ENCODE assay signal across 8 cellular contexts in genomic region chr19:50836543-50837195, GRCh38. TPM values are rescaled to one million over a fixed set of nuclear protein-coding genes. Genes with fewer than 3 reads are reported as not detected.
DNase-seq lines count a peak whose midpoint lies in the region; ATAC-seq, FAIRE-seq and TF ChIP-seq lines count a peak whose summit lies in the region.

No MANE protein-coding gene starts in this region.

- H3K27ac ChIP-seq in keratinocyte (ENCODE audit: control insufficient read depth, insufficient read depth, low read length) (no peak overlapping the region), thyroid gland (peak overlapping the region; percentile 61 to 96 (median 81)), gastrocnemius medialis (no peak overlapping the region)

- TF ChIP-seq POLR2A in thyroid gland (IDR thresholded peaks at IDR 0.05) (no peak), gastrocnemius medialis (IDR thresholded peaks at IDR 0.05) (no peak)

- POLR2A ChIA-PET in activated CD8-positive, alpha-beta T cell treated with anti-CD3 and anti-CD28 coated beads, Interleukin-2, amount 10 ng/mL, durations not matched to agents 7 days and 5 days (lab: Charles Lee) = no interaction called here

- H3K4me2 ChIP-seq in keratinocyte (ENCODE audit: control insufficient read depth, extremely low read depth, insufficient read depth, low read depth, low read length) = peak overlapping the region; percentile 97

- H3K9me3 Mint-ChIP-seq in activated naive CD4-positive, alpha-beta T cell treated with anti-CD3 and anti-CD28 coated beads, Interleukin-2, amount 50 U/mL, for 24 hours = peaks cover 5% of the 10 kb centered on the region
- no peaks in the 10 kb centered on the region for H3K9me3 Mint-ChIP-seq in activated CD8-positive, alpha-beta T cell treated with anti-CD3 and anti-CD28 coated beads, Interleukin-2, amount 10 ng/mL, durations not matched to agents 7 days and 5 days (ENCODE audit: insufficient read depth)

- peaks cover 39% of the 10 kb centered on the region for H3K27me3 Mint-ChIP-seq in activated naive CD4-positive, alpha-beta T cell treated with anti-CD3 and anti-CD28 coated beads, Interleukin-2, amount 50 U/mL, for 24 hours
- H3K27me3 Mint-ChIP-seq in activated CD8-positive, alpha-beta T cell treated with anti-CD3 and anti-CD28 coated beads, Interleukin-2, amount 10 ng/mL, durations not matched to agents 7 days and 5 days (ENCODE audit: low read depth) = peaks cover 22% of the 10 kb centered on the region

- no peaks in the 10 kb centered on the region for H3K79me2 ChIP-seq in keratinocyte (ENCODE audit: control insufficient read depth, insufficient read depth, low read length)

- dilution Hi-C loops in keratinocyte (cut with MboI; ENCODE audit: extremely low pct_ligation_motif_present, low sequenced_read_pairs) = no loop called here

- intact Hi-C loops in thyroid gland (cut with DNase I) (loop anchor here (5.0 kb wide), 1 partner anchor 46 kb away; no protein-coding TSS in a partner anchor), gastrocnemius medialis (cut with DNase I; ENCODE audit: low total_unique reads) (no loop called here)

- H3K9me3 ChIP-seq in keratinocyte (ENCODE audit: control insufficient read depth, low read depth, low read length) (no peaks in the 10 kb centered on the region), thyroid gland (no peaks in the 10 kb centered on the region), gastrocnemius medialis (no peaks in the 10 kb centered on the region)

- no peaks in the 10 kb centered on the region for H3K36me3 Mint-ChIP-seq in activated naive CD4-positive, alpha-beta T cell treated with anti-CD3 and anti-CD28 coated beads, Interleukin-2, amount 50 U/mL, for 24 hours
- no peaks in the 10 kb centered on the region for H3K36me3 Mint-ChIP-seq in activated CD8-positive, alpha-beta T cell treated with anti-CD3 and anti-CD28 coated beads, Interleukin-2, amount 10 ng/mL, durations not matched to agents 7 days and 5 days (ENCODE audit: low read depth)

- H3K4me3 ChIP-seq in keratinocyte (ENCODE audit: control insufficient read depth in 2 of 3, extremely low read depth in 1 of 3, insufficient read depth in 2 of 3, low read depth in 1 of 3, low read length in 3 of 3) (peak overlapping the region in 1 of 3 experiments; percentile 80), thyroid gland (replicated peaks in 1 of 3) (no peak overlapping the region), gastrocnemius medialis (no peak overlapping the region)

- no peak overlapping the region for H3K27ac Mint-ChIP-seq in activated naive CD4-positive, alpha-beta T cell treated with anti-CD3 and anti-CD28 coated beads, Interleukin-2, amount 50 U/mL, for 24 hours
- no peak overlapping the region for H3K27ac Mint-ChIP-seq in activated CD8-positive, alpha-beta T cell treated with anti-CD3 and anti-CD28 coated beads, Interleukin-2, amount 10 ng/mL, durations not matched to agents 7 days and 5 days

- peaks cover 20% of the 10 kb centered on the region for H3K4me1 ChIP-seq in keratinocyte (ENCODE audit: control insufficient read depth, extremely low read depth, insufficient read depth, low read length)
- H3K4me1 ChIP-seq in thyroid gland = peaks cover 31 to 41% of the 10 kb centered on the region in 2 donors
- peaks cover 0 to 3% of the 10 kb centered on the region in 2 donors for H3K4me1 ChIP-seq in gastrocnemius medialis

- H3K9me1 ChIP-seq in keratinocyte (ENCODE audit: control insufficient read depth, extremely low read depth, insufficient read depth, low read length) = no peaks in the 10 kb centered on the region

- in situ Hi-C loops in gastrocnemius medialis (cut with MboI; ENCODE audit: low sequenced_read_pairs in 4 of 4) = no loop called here

- H3K4me3 Mint-ChIP-seq in activated naive CD4-positive, alpha-beta T cell treated with anti-CD3 and anti-CD28 coated beads, Interleukin-2, amount 50 U/mL, for 24 hours = peak overlapping the region; percentile 83
- peak overlapping the region; percentile 73 for H3K4me3 Mint-ChIP-seq in activated CD8-positive, alpha-beta T cell treated with anti-CD3 and anti-CD28 coated beads, Interleukin-2, amount 10 ng/mL, durations not matched to agents 7 days and 5 days

- no peak for ATAC-seq in activated CD8-positive, alpha-beta T cell treated with anti-CD3 and anti-CD28 coated beads, Interleukin-2, amount 10 ng/mL, durations not matched to agents 7 days and 5 days
- no peak for ATAC-seq in gastrocnemius medialis

- H3K4me1 Mint-ChIP-seq in activated naive CD4-positive, alpha-beta T cell treated with anti-CD3 and anti-CD28 coated beads, Interleukin-2, amount 50 U/mL, for 24 hours = peaks cover 9% of the 10 kb centered on the region
- peaks cover 18% of the 10 kb centered on the region for H3K4me1 Mint-ChIP-seq in activated CD8-positive, alpha-beta T cell treated with anti-CD3 and anti-CD28 coated beads, Interleukin-2, amount 10 ng/mL, durations not matched to agents 7 days and 5 days (ENCODE audit: low read depth)

- H3K9ac ChIP-seq in keratinocyte (ENCODE audit: control insufficient read depth, extremely low read depth, insufficient read depth, low read length) = no peak overlapping the region

- no peaks in the 10 kb centered on the region for H3K36me3 ChIP-seq in keratinocyte (ENCODE audit: control insufficient read depth in 2 of 2, extremely low read depth in 1 of 2, insufficient read depth in 2 of 2, low read length in 2 of 2)
- no peaks in the 10 kb centered on the region for H3K36me3 ChIP-seq in thyroid gland
- no peaks in the 10 kb centered on the region for H3K36me3 ChIP-seq in gastrocnemius medialis

- DNase-seq in activated naive CD4-positive, alpha-beta T cell (lab: John Stamatoyannopoulos, UW) = no peak
- no peak for DNase-seq in activated CD8-positive, alpha-beta T cell treated with anti-CD3 and anti-CD28 coated beads, Interleukin-2, amount 10 ng/mL, durations not matched to agents 7 days and 5 days
- DNase-seq in keratinocyte (ENCODE audit: low read depth, low spot score) (no peak), thyroid gland (peak in 1 of 2 donors; percentile 26), Kasumi-1 (lab: John Stamatoyannopoulos, UW) (no peak), gastrocnemius medialis (no peak)
- no peak for DNase-seq in stimulated activated CD4-positive, alpha-beta T cell treated with anti-CD3 and anti-CD28 coated beads, Interleukin-4, amount 100 ng/mL, for 4 hours

- H2AFZ ChIP-seq in keratinocyte (ENCODE audit: control insufficient read depth, low read length) = peak overlapping the region; percentile 96

- H4K20me1 ChIP-seq in keratinocyte (ENCODE audit: control insufficient read depth, extremely low read depth, insufficient read depth, low read length) = no peaks in the 10 kb centered on the region

- no peak for FAIRE-seq in keratinocyte (lab: Jason Lieb, UNC)

- H3K27me3 ChIP-seq in keratinocyte (ENCODE audit: control insufficient read depth, extremely low read depth, insufficient read depth, low read length) (peaks cover 8% of the 10 kb centered on the region), thyroid gland (no peaks in the 10 kb centered on the region), gastrocnemius medialis (peaks cover 20 to 58% (median 21%) of the 10 kb centered on the region in 3 donors)

- TF ChIP-seq CTCF in keratinocyte (optimal IDR thresholded peaks at IDR 0.05 in 1 of 3, IDR thresholded peaks at IDR 0.05 in 1 of 3, conservative IDR thresholded peaks at IDR 0.05 in 1 of 3; ENCODE audit: extremely low read depth in 1 of 3, insufficient read depth in 2 of 3, low read length in 3 of 3) (no peak), thyroid gland (IDR thresholded peaks at IDR 0.05) (no peak), gastrocnemius medialis (IDR thresholded peaks at IDR 0.05 in 4 of 5, conservative IDR thresholded peaks at IDR 0.05 in 1 of 5) (no peak)

- WGBS in thyroid gland, 2 donors = 60 to 63% methylated on average over 19 of the region's 19 CpGs

- CTCF ChIA-PET in activated CD8-positive, alpha-beta T cell treated with anti-CD3 and anti-CD28 coated beads, Interleukin-2, amount 10 ng/mL, durations not matched to agents 7 days and 5 days (lab: Charles Lee) = no interaction called here

RNA-seq across cellular contexts. Expression of gene KLK15, which starts 3.3 kb away (rescaled TPM):
- not detected for total RNA-seq in activated CD8-positive, alpha-beta T cell treated with anti-CD3 and anti-CD28 coated beads, Interleukin-2, amount 10 ng/mL, durations not matched to agents 7 days and 5 days
- not detected in 3 replicates for polyA plus RNA-seq in keratinocyte
- not detected for polyA plus RNA-seq in keratinocyte (2011; ENCODE audit: low read depth)
- not detected in 2 replicates for polyA plus RNA-seq in keratinocyte (2011; cell fraction: cytosol; rRNA removed)
- polyA plus RNA-seq in keratinocyte (2011; cell fraction: nucleus; rRNA removed) = not detected in 2 replicates
- polyA plus RNA-seq in keratinocyte (2012; ENCODE audit: low replicate concordance) = not detected in 2 replicates
- polyA minus RNA-seq in keratinocyte = not detected in 3 replicates
- not detected for polyA minus RNA-seq in keratinocyte (2011; cell fraction: cytosol; rRNA and poly(A)+ RNA removed)
- polyA minus RNA-seq in keratinocyte (2011; cell fraction: nucleus; rRNA and poly(A)+ RNA removed) = not detected in 2 replicates
- total RNA-seq in thyroid gland = 1 to 10 TPM in 2 of 4 donors, under 1 TPM in 1, not detected in 1; 0.81 to 2.8 (median 1.8) TPM
- total RNA-seq in gastrocnemius medialis = not detected

RNA-seq across cellular contexts. Expression of gene KLK1, which starts 13.1 kb away (rescaled TPM):
- total RNA-seq in activated CD8-positive, alpha-beta T cell treated with anti-CD3 and anti-CD28 coated beads, Interleukin-2, amount 10 ng/mL, durations not matched to agents 7 days and 5 days = under 1 TPM; 0.45 to 0.47 TPM
- 0.10 to 0.39 TPM (median 0.31 TPM) in 3 replicates for polyA plus RNA-seq in keratinocyte
- 5.6 TPM for polyA plus RNA-seq in keratinocyte (2011; ENCODE audit: low read depth)
- 0.09 and 0.18 TPM in 2 replicates for polyA plus RNA-seq in keratinocyte (2011; cell fraction: cytosol; rRNA removed)
- polyA plus RNA-seq in keratinocyte (2011; cell fraction: nucleus; rRNA removed) = 0.37 and 0.61 TPM in 2 replicates
- polyA plus RNA-seq in keratinocyte (2012; ENCODE audit: low replicate concordance) = 0.25 and 11.3 TPM in 2 replicates
- 0.48 to 0.66 TPM in 2 of 3 replicates, not detected in the other for polyA minus RNA-seq in keratinocyte
- polyA minus RNA-seq in keratinocyte (2011; cell fraction: cytosol; rRNA and poly(A)+ RNA removed) = not detected
- not detected in 2 replicates for polyA minus RNA-seq in keratinocyte (2011; cell fraction: nucleus; rRNA and poly(A)+ RNA removed)
- total RNA-seq in thyroid gland = 1 to 10 TPM in 2 of 4 donors, under 1 TPM in 1, not detected in 1; 0.67 to 6.6 (median 6.1) TPM
- total RNA-seq in gastrocnemius medialis = under 1 TPM in 1 of 4 donors, not detected in 3; 0.41 TPM

RNA-seq across cellular contexts. Expression of gene KLK3, which starts 18.0 kb away (rescaled TPM):
- total RNA-seq in activated CD8-positive, alpha-beta T cell treated with anti-CD3 and anti-CD28 coated beads, Interleukin-2, amount 10 ng/mL, durations not matched to agents 7 days and 5 days = not detected
- not detected in 3 replicates for polyA plus RNA-seq in keratinocyte
- not detected for polyA plus RNA-seq in keratinocyte (2011; ENCODE audit: low read depth)
- not detected in 2 replicates for polyA plus RNA-seq in keratinocyte (2011; cell fraction: cytosol; rRNA removed)
- polyA plus RNA-seq in keratinocyte (2011; cell fraction: nucleus; rRNA removed) = not detected in 2 replicates
- not detected in 2 replicates for polyA plus RNA-seq in keratinocyte (2012; ENCODE audit: low replicate concordance)
- not detected in 3 replicates for polyA minus RNA-seq in keratinocyte
- polyA minus RNA-seq in keratinocyte (2011; cell fraction: cytosol; rRNA and poly(A)+ RNA removed) = not detected
- polyA minus RNA-seq in keratinocyte (2011; cell fraction: nucleus; rRNA and poly(A)+ RNA removed) = not detected in 2 replicates
- total RNA-seq in thyroid gland = 1 to 10 TPM in 1 of 4 donors, under 1 TPM in 1, not detected in 2; 0.54 to 1.3 TPM
- not detected for total RNA-seq in gastrocnemius medialis

RNA-seq across cellular contexts. Expression of gene KLK2, which starts 36.6 kb away (rescaled TPM):
- not detected for total RNA-seq in activated CD8-positive, alpha-beta T cell treated with anti-CD3 and anti-CD28 coated beads, Interleukin-2, amount 10 ng/mL, durations not matched to agents 7 days and 5 days
- polyA plus RNA-seq in keratinocyte = 0.07 to 0.14 TPM in 2 of 3 replicates, not detected in the other
- polyA plus RNA-seq in keratinocyte (2011; ENCODE audit: low read depth) = not detected
- not detected in 2 replicates for polyA plus RNA-seq in keratinocyte (2011; cell fraction: cytosol; rRNA removed)
- polyA plus RNA-seq in keratinocyte (2011; cell fraction: nucleus; rRNA removed) = 0.41 and 0.64 TPM in 2 replicates
- polyA plus RNA-seq in keratinocyte (2012; ENCODE audit: low replicate concordance) = 0.28 TPM in 1 of 2 replicates, not detected in the other
- polyA minus RNA-seq in keratinocyte = not detected in 3 replicates
- not detected for polyA minus RNA-seq in keratinocyte (2011; cell fraction: cytosol; rRNA and poly(A)+ RNA removed)
- polyA minus RNA-seq in keratinocyte (2011; cell fraction: nucleus; rRNA and poly(A)+ RNA removed) = not detected in 2 replicates
- total RNA-seq in thyroid gland (10 to 100 TPM in 1 of 4 donors, 1 to 10 TPM in 3; 2.8 to 11.0 (median 5.0) TPM), gastrocnemius medialis (not detected)

RNA-seq across cellular contexts. Expression of gene ACP4, which starts 46.5 kb away (rescaled TPM):
- total RNA-seq in activated CD8-positive, alpha-beta T cell treated with anti-CD3 and anti-CD28 coated beads, Interleukin-2, amount 10 ng/mL, durations not matched to agents 7 days and 5 days = not detected
- not detected in 3 replicates for polyA plus RNA-seq in keratinocyte
- not detected for polyA plus RNA-seq in keratinocyte (2011; ENCODE audit: low read depth)
- not detected in 2 replicates for polyA plus RNA-seq in keratinocyte (2011; cell fraction: cytosol; rRNA removed)
- polyA plus RNA-seq in keratinocyte (2011; cell fraction: nucleus; rRNA removed) = not detected in 2 replicates
- not detected in 2 replicates for polyA plus RNA-seq in keratinocyte (2012; ENCODE audit: low replicate concordance)
- polyA minus RNA-seq in keratinocyte = not detected in 3 replicates
- polyA minus RNA-seq in keratinocyte (2011; cell fraction: cytosol; rRNA and poly(A)+ RNA removed) = not detected
- polyA minus RNA-seq in keratinocyte (2011; cell fraction: nucleus; rRNA and poly(A)+ RNA removed) = not detected in 2 replicates
- total RNA-seq in thyroid gland (not detected), gastrocnemius medialis (not detected)

Comparison
In these comparisons a context has a peak if more than half of its experiments do, and no peak if none do; other contexts are left out.
1. H3K27ac ChIP-seq: peak in thyroid gland (3 of 3); none in keratinocyte (single experiment) and gastrocnemius medialis (0 of 4).